Comparison of ENCODE assay signal across 8 cellular contexts in genomic region chr20:50766955-50767809, GRCh38. TPM values are rescaled to one million over a fixed set of nuclear protein-coding genes. Genes with fewer than 3 reads are reported as not detected.
DNase-seq lines count a peak whose midpoint lies in the region; ATAC-seq and TF ChIP-seq lines count a peak whose summit lies in the region.
"Not testable (repeated sequence)": the region's sequence is repeated elsewhere in the genome, so short reads cannot be mapped to it uniquely, and the experiment has no call there.

No MANE protein-coding gene starts in this region.

- H3K36me3 Mint-ChIP-seq in brain, type B pancreatic cell: not testable (repeated sequence)

- not testable (repeated sequence) for H4K8ac ChIP-seq in neuronal stem cell (ENCODE audit: low read depth, low read length)

- H4K20me1 ChIP-seq in BLaER1 = not testable (repeated sequence)

- H3K36me3 ChIP-seq in BLaER1; HUES6 (ENCODE audit: control insufficient read depth, insufficient read depth, low read length); RWPE2 (ENCODE audit: low read depth); neuronal stem cell (replicated peaks in 1 of 2; ENCODE audit: control insufficient read depth in 2 of 2, insufficient read depth in 2 of 2, low read length in 2 of 2): not testable (repeated sequence)

- not testable (repeated sequence) for H3K27me3 ChIP-seq in BLaER1; HUES6 (ENCODE audit: control insufficient read depth, insufficient read depth, low read length); RWPE2 (ENCODE audit: insufficient read depth, poor library complexity, severe bottlenecking); neuronal stem cell (ENCODE audit: control insufficient read depth in 3 of 3, insufficient read depth in 3 of 3, low read depth in 1 of 3, low read length in 3 of 3)

- H3K27ac Mint-ChIP-seq in brain = peak overlapping the region in 3 of 5 experiments; percentile 9 to 76 (median 43)
- H3K27ac Mint-ChIP-seq in type B pancreatic cell = peak overlapping the region; percentile 76

- H3K14ac ChIP-seq in neuronal stem cell (ENCODE audit: low read length) = not testable (repeated sequence)

- not testable (repeated sequence) for H3K9me3 Mint-ChIP-seq in brain, type B pancreatic cell

- not testable (repeated sequence) for H2BK5ac ChIP-seq in neuronal stem cell (ENCODE audit: low read length)

- peak overlapping the region; percentile 8; the same call in 1 of the 2 replicates for H3K27ac ChIP-seq in BLaER1
- H3K27ac ChIP-seq in HUES6 (ENCODE audit: low read depth, low read length); RWPE2 (ENCODE audit: poor library complexity, severe bottlenecking); neuronal stem cell (replicated peaks; ENCODE audit: low read length): not testable (repeated sequence)

- H2BK120ac ChIP-seq in neuronal stem cell (ENCODE audit: low read depth, low read length) = not testable (repeated sequence)

- H3K23ac ChIP-seq in neuronal stem cell (ENCODE audit: low read depth, low read length, poor library complexity) = not testable (repeated sequence)

- TF ChIP-seq CTCF in RWPE2 (IDR thresholded peaks at IDR 0.05; ENCODE audit: poor library complexity, severe bottlenecking); brain (conservative IDR thresholded peaks at IDR 0.05); fibroblast of mammary gland (conservative IDR thresholded peaks at IDR 0.05; ENCODE audit: control insufficient read depth, insufficient read depth, low read depth, low read length); type B pancreatic cell (conservative IDR thresholded peaks at IDR 0.05): not testable (repeated sequence)

- H3K9ac ChIP-seq in BLaER1; HUES6 (ENCODE audit: low read length); neuronal stem cell (ENCODE audit: low read depth, low read length, poor library complexity): not testable (repeated sequence)

- H3K4me3 Mint-ChIP-seq in brain = peak overlapping the region in 1 of 5 experiments; percentile 51
- H3K4me3 Mint-ChIP-seq in type B pancreatic cell = peak overlapping the region; percentile 54

- H3K79me1 ChIP-seq in neuronal stem cell (ENCODE audit: low read depth, low read length) = not testable (repeated sequence)

- H3K27me3 Mint-ChIP-seq in brain, type B pancreatic cell: not testable (repeated sequence)

- H3K9me3 ChIP-seq in BLaER1; HUES6 (ENCODE audit: control insufficient read depth, insufficient read depth, low read depth, low read length); RWPE2 (ENCODE audit: severe bottlenecking); neuronal stem cell (replicated peaks in 1 of 2; ENCODE audit: control insufficient read depth in 2 of 2, insufficient read depth in 1 of 2, low read depth in 1 of 2, low read length in 2 of 2): not testable (repeated sequence)

- not testable (repeated sequence) for H4K91ac ChIP-seq in neuronal stem cell (ENCODE audit: low read depth, low read length, poor library complexity)

- DNase-seq in RWPE2 (ENCODE audit: low spot score) (peak; percentile 62), fibroblast of mammary gland (ENCODE audit: low read depth) (peak; percentile 6), left lobe of liver (ENCODE audit: low spot score) (peak; percentile 23), type B pancreatic cell (ENCODE audit: extremely low spot score, unreplicated experiment) (peak; percentile 40)
- not testable (repeated sequence) for DNase-seq in neuronal stem cell (ENCODE audit: low spot score)

- peak overlapping the region; percentile 5 for H2AFZ ChIP-seq in neuronal stem cell (ENCODE audit: low read length)

- peaks cover 55% of the 10 kb centered on the region for H3K4me1 ChIP-seq in BLaER1
- peaks cover 16% of the 10 kb centered on the region for H3K4me1 ChIP-seq in HUES6 (ENCODE audit: control insufficient read depth, insufficient read depth, low read length)
- peaks cover 31% of the 10 kb centered on the region for H3K4me1 ChIP-seq in RWPE2 (ENCODE audit: insufficient read depth, poor library complexity, severe bottlenecking)
- not testable (repeated sequence) for H3K4me1 ChIP-seq in neuronal stem cell (ENCODE audit: control insufficient read depth in 2 of 2, insufficient read depth in 1 of 2, low read depth in 1 of 2, low read length in 2 of 2)

- not testable (repeated sequence) for H3K4me3 ChIP-seq in BLaER1; RWPE2 (ENCODE audit: severe bottlenecking); fibroblast of mammary gland (ENCODE audit: control insufficient read depth, low read depth, low read length); neuronal stem cell (ENCODE audit: low read length in 2 of 2)
- H3K4me3 ChIP-seq in HUES6 (ENCODE audit: low read depth, low read length) = peak overlapping the region; percentile 14; the same call in 1 of the 2 replicates

- H3K4me2 ChIP-seq in BLaER1 = peak overlapping the region; percentile 66
- H3K4me2 ChIP-seq in neuronal stem cell (ENCODE audit: insufficient read depth, low read length, poor library complexity, severe bottlenecking) = not testable (repeated sequence)

- peak overlapping the region; percentile 22 for H2BK12ac ChIP-seq in neuronal stem cell (ENCODE audit: low read length)

- not testable (repeated sequence) for H2AK5ac ChIP-seq in neuronal stem cell (ENCODE audit: low read depth, low read length)

- not testable (repeated sequence) for H3K4ac ChIP-seq in neuronal stem cell (ENCODE audit: low read length)

- not testable (repeated sequence) for ATAC-seq in RWPE2 (ENCODE audit: low read depth); left lobe of liver

- peak overlapping the region; percentile 48 for H3K18ac ChIP-seq in neuronal stem cell (ENCODE audit: low read length)

- no CpG with 5 or more reads among the region's 10 CpGs for WGBS in neuronal stem cell (ENCODE audit: extremely low coverage in 2 of 2, insufficient read length in 2 of 2, insufficient replicate concordance in 1 of 2), 2 donors

- not testable (repeated sequence) for H2BK15ac ChIP-seq in neuronal stem cell (ENCODE audit: low read length)

- H3K4me1 Mint-ChIP-seq in brain (peaks cover 31% of the 10 kb centered on the region), type B pancreatic cell (ENCODE audit: unreplicated experiment) (peaks cover 22% of the 10 kb centered on the region)

RNA-seq across cellular contexts. Expression of gene BCAS4, which starts 27.7 kb away (rescaled TPM):
- polyA plus RNA-seq in brain (ENCODE audit: insufficient read depth, low read depth, low replicate concordance) = 9.0 TPM
- total RNA-seq in left lobe of liver = 0.83 TPM
- 17.8 TPM for polyA plus RNA-seq in neuronal stem cell (2013, experiment 1 of 2)
- 14.9 TPM for polyA plus RNA-seq in neuronal stem cell (2013, experiment 2 of 2)
- total RNA-seq in type B pancreatic cell (ENCODE audit: low replicate concordance) = 6.3 and 9.3 TPM in 2 replicates

RNA-seq across cellular contexts. Expression of gene PARD6B, which starts 35.8 kb away (rescaled TPM):
- 0.51 TPM for polyA plus RNA-seq in brain (ENCODE audit: insufficient read depth, low read depth, low replicate concordance)
- total RNA-seq in left lobe of liver = 10.9 TPM
- polyA plus RNA-seq in neuronal stem cell (2013, experiment 1 of 2) = 9.2 TPM
- polyA plus RNA-seq in neuronal stem cell (2013, experiment 2 of 2) = 10.3 TPM
- total RNA-seq in type B pancreatic cell (ENCODE audit: low replicate concordance) = 27.7 and 50.0 TPM in 2 replicates
